Comparison of ENCODE assay signal across 19 cellular contexts in genomic region chr19:1911995-1912394, GRCh38. TPM values are rescaled to one million over a fixed set of nuclear protein-coding genes. Genes with fewer than 3 reads are reported as not detected.
DNase-seq lines count a peak whose midpoint lies in the region; ATAC-seq and TF ChIP-seq lines count a peak whose summit lies in the region.
"Had no signal": no experiment of that assay in that cellular context is flagged by ENCODE, and none has a peak within 500 bp of the region (broad histone marks: within the 10 kb centered on the region; RNA-seq: fewer than 3 reads in every experiment).

No MANE protein-coding gene starts in this region.

- no peak overlapping the region for H3K4me3 Mint-ChIP-seq in activated T-cell treated with anti-CD3 and anti-CD28 coated beads, Interleukin-2, amount 50 U/mL, for 24 hours
- H3K4me3 Mint-ChIP-seq: CD8-positive, alpha-beta T cell had no signal

- no peaks in the 10 kb centered on the region for H3K9me3 Mint-ChIP-seq in activated T-cell treated with anti-CD3 and anti-CD28 coated beads, Interleukin-2, amount 50 U/mL, for 24 hours
- H3K9me3 Mint-ChIP-seq: CD8-positive, alpha-beta T cell had no signal

- CTCF ChIA-PET in RWPE1 (lab: Yijun Ruan, JAX): interaction anchor here (0.7 kb wide), 1 partner anchor 86 kb away, joined by 4 read pairs; no protein-coding TSS in a partner anchor

- TF ChIP-seq POLR2A in suprapubic skin (IDR thresholded peaks at IDR 0.05): no peak

- no peaks in the 10 kb centered on the region for H3K27me3 Mint-ChIP-seq in activated T-cell treated with anti-CD3 and anti-CD28 coated beads, Interleukin-2, amount 50 U/mL, for 24 hours

- intact Hi-C loops in mucosa of descending colon (cut with DNase I, micrococcal nuclease): no loop called here

- H3K36me3 Mint-ChIP-seq in activated T-cell treated with anti-CD3 and anti-CD28 coated beads, Interleukin-2, amount 50 U/mL, for 24 hours (ENCODE audit: low read depth): peaks cover 40% of the 10 kb centered on the region

- H3K9me3 ChIP-seq in mucosa of descending colon (no peaks in the 10 kb centered on the region), suprapubic skin (no peaks in the 10 kb centered on the region)

- ATAC-seq in mucosa of descending colon: peak; percentile 67
- no peak for ATAC-seq in GM21381 (IDR thresholded peaks at IDR 0.05; ENCODE audit: unreplicated experiment)
- no peak for ATAC-seq in HG03045 (IDR thresholded peaks at IDR 0.05; ENCODE audit: unreplicated experiment)
- ATAC-seq: CD8-positive, alpha-beta T cell had no signal

- H3K27ac ChIP-seq in RWPE1 (peak overlapping the region; percentile 83), suprapubic skin (peak overlapping the region; percentile 7)
- H3K27ac ChIP-seq: 22Rv1 had no signal

- H3K27ac Mint-ChIP-seq in activated T-cell treated with anti-CD3 and anti-CD28 coated beads, Interleukin-2, amount 50 U/mL, for 24 hours: peak overlapping the region; percentile 29
- H3K27ac Mint-ChIP-seq: CD8-positive, alpha-beta T cell had no signal

- H3K4me1 ChIP-seq in mucosa of descending colon (ENCODE audit: low read depth) (peaks cover 28% of the 10 kb centered on the region), suprapubic skin (peaks cover 69% of the 10 kb centered on the region)

- H3K4me1 Mint-ChIP-seq in activated T-cell treated with anti-CD3 and anti-CD28 coated beads, Interleukin-2, amount 50 U/mL, for 24 hours (ENCODE audit: low read depth): peaks cover 48% of the 10 kb centered on the region

- no peak for DNase-seq in activated T-cell treated with anti-CD3 and anti-CD28 coated beads, Interleukin-2, amount 50 U/mL, for 24 hours
- DNase-seq in activated T-cell treated with anti-CD3 and anti-CD28 coated beads for 4 hours (no peak), RWPE1 (ENCODE audit: low spot score) (no peak), mucosa of descending colon (peak; percentile 92 to 94 (median 93)), suprapubic skin (ENCODE audit: low spot score in 2 of 2) (no peak), GF-D8 (lab: John Stamatoyannopoulos, UW) (no peak)
- DNase-seq: ACHN; C1 segment of cervical spinal cord; CD8-positive, alpha-beta T cell; KBM-7; NCI-H1092 treated with DMSO at 0.1 percent for 48 hours; NCI-H146; NCI-H2081 treated with DMSO at 0.1 percent for 48 hours; NCI-H446; NCI-H526; Right ventricle myocardium superior had no signal

- TF ChIP-seq CTCF in RWPE1 (conservative IDR thresholded peaks at IDR 0.05; ENCODE audit: low read depth) (no peak), mucosa of descending colon (IDR thresholded peaks at IDR 0.05) (no peak), suprapubic skin (IDR thresholded peaks at IDR 0.05) (no peak)

- POLR2A ChIA-PET in RWPE1 (lab: Yijun Ruan, JAX; ENCODE audit: low non-redundant PET): no interaction called here

- H3K4me3 ChIP-seq in mucosa of descending colon (no peak overlapping the region), suprapubic skin (no peak overlapping the region)

- H3K36me3 ChIP-seq in mucosa of descending colon (ENCODE audit: low read depth) (no peaks in the 10 kb centered on the region), suprapubic skin (peaks cover 25% of the 10 kb centered on the region)

- no peak for TF ChIP-seq EP300 in suprapubic skin (IDR thresholded peaks at IDR 0.05)

- H3K27me3 ChIP-seq in suprapubic skin: no peaks in the 10 kb centered on the region

- 88% methylated on average over 19 of the region's 37 CpGs for whole genome bisulfite sequencing in suprapubic skin

RNA-seq across cellular contexts. Expression of gene ADAT3, which starts 6.8 kb away (rescaled TPM):
- 10 to 100 TPM; 12.5 to 21.9 (median 19.6) TPM for total RNA-seq in mucosa of descending colon
- 10 to 100 TPM; 13.4 to 26.7 (median 22.3) TPM for total RNA-seq in suprapubic skin

RNA-seq across cellular contexts. Expression of gene SCAMP4, which starts 6.8 kb away (rescaled TPM):
- total RNA-seq in mucosa of descending colon: 10 to 100 TPM; 57.2 to 61.3 (median 59.8) TPM
- 100 to 1,000 TPM in 2 of 4 donors, 10 to 100 TPM in 2; 68.1 to 119 (median 103) TPM for total RNA-seq in suprapubic skin

RNA-seq across cellular contexts. Expression of gene ABHD17A, which starts 26.7 kb away (rescaled TPM):
- total RNA-seq in mucosa of descending colon (10 to 100 TPM; 60.9 to 65.8 (median 65.8) TPM), suprapubic skin (100 to 1,000 TPM in 3 of 4 donors, 10 to 100 TPM in 1; 82.3 to 120 (median 110) TPM)

RNA-seq across cellular contexts. Expression of gene CSNK1G2, which starts 29.0 kb away (rescaled TPM):
- total RNA-seq in mucosa of descending colon (10 to 100 TPM; 51.8 to 58.6 (median 56.7) TPM), suprapubic skin (10 to 100 TPM; 46.1 to 89.0 (median 59.3) TPM)

RNA-seq across cellular contexts. Expression of gene KLF16, which starts 48.6 kb away (rescaled TPM):
- 10 to 100 TPM; 22.6 to 26.5 (median 25.6) TPM for total RNA-seq in mucosa of descending colon
- 10 to 100 TPM; 12.1 to 30.8 (median 20.9) TPM for total RNA-seq in suprapubic skin

Comparison
In these comparisons a context has a peak if more than half of its experiments do, and no peak if none do; other contexts are left out.
1. DNase-seq: peak in mucosa of descending colon (3 of 3); none in activated T-cell treated with anti-CD3 and anti-CD28 coated beads, Interleukin-2, amount 50 U/mL, for 24 hours (single experiment), activated T-cell treated with anti-CD3 and anti-CD28 coated beads for 4 hours (single experiment), RWPE1 (single experiment), suprapubic skin (0 of 2) and GF-D8 (single experiment).